Comparison of ENCODE assay signal across 8 cellular contexts in genomic region chr16:52068447-52069074, GRCh38.
DNase-seq lines count a peak whose midpoint lies in the region; ATAC-seq, FAIRE-seq and TF ChIP-seq lines count a peak whose summit lies in the region.

No MANE protein-coding gene starts in this region.

- H3K27ac ChIP-seq in osteoblast (ENCODE audit: low read depth, low read length), result no peak overlapping the region

- no peak for TF ChIP-seq CTCF in osteoblast (IDR thresholded peaks at IDR 0.05; ENCODE audit: extremely low read depth, low read depth, low read length)

- H2AFZ ChIP-seq in osteoblast (ENCODE audit: low read length), result no peak overlapping the region

- H3K4me1 ChIP-seq in osteoblast (ENCODE audit: insufficient read depth, low read length), result no peaks in the 10 kb centered on the region

- ATAC-seq in GM21390 (IDR thresholded peaks at IDR 0.05; ENCODE audit: unreplicated experiment), result no peak

- H3K79me2 ChIP-seq in osteoblast (ENCODE audit: insufficient read depth, low read length), result no peaks in the 10 kb centered on the region

- H3K36me3 ChIP-seq in osteoblast (ENCODE audit: insufficient read depth, low read length), result no peaks in the 10 kb centered on the region

- peak; percentile 63 for DNase-seq in COR-L47 (lab: John Stamatoyannopoulos, UW)
- peak; percentile 27 to 87 (median 62) for DNase-seq in NCI-H1417 (lab: John Stamatoyannopoulos, UW)
- peak; percentile 70 for DNase-seq in astrocyte of the hippocampus (ENCODE audit: low read depth, low spot score)
- peak; percentile 77 for DNase-seq in left kidney (ENCODE audit: low read depth, low spot score)
- no peak for DNase-seq in GF-D8 (lab: John Stamatoyannopoulos, UW)
- DNase-seq in HTR-8/SVneo (ENCODE audit: insufficient read length, low spot score), result no peak
- DNase-seq in osteoblast (ENCODE audit: insufficient read length, low spot score, missing footprints), result no peak

- H4K20me1 ChIP-seq in osteoblast (ENCODE audit: insufficient read depth, low read length), result no peaks in the 10 kb centered on the region

- H3K27me3 ChIP-seq in osteoblast (ENCODE audit: insufficient read depth, low read length), result no peaks in the 10 kb centered on the region

- H3K9me3 ChIP-seq in osteoblast (ENCODE audit: low read depth, low read length), result no peaks in the 10 kb centered on the region

- FAIRE-seq in HTR-8/SVneo (lab: Jason Lieb, UNC), result no peak

- H3K4me3 ChIP-seq in osteoblast (ENCODE audit: insufficient read depth, low read length), result no peak overlapping the region

- no peak overlapping the region for H3K4me2 ChIP-seq in osteoblast (ENCODE audit: insufficient read depth, low read length)

Comparison
In these comparisons a context has a peak if more than half of its experiments do, and no peak if none do; other contexts are left out.
1. DNase-seq: peak in COR-L47 (single experiment), NCI-H1417 (3 of 3), astrocyte of the hippocampus (single experiment) and left kidney (single experiment); none in GF-D8 (single experiment), HTR-8/SVneo (single experiment) and osteoblast (single experiment).